ENCODE assay signal across 1 cellular context in the genomic region with DNA sequence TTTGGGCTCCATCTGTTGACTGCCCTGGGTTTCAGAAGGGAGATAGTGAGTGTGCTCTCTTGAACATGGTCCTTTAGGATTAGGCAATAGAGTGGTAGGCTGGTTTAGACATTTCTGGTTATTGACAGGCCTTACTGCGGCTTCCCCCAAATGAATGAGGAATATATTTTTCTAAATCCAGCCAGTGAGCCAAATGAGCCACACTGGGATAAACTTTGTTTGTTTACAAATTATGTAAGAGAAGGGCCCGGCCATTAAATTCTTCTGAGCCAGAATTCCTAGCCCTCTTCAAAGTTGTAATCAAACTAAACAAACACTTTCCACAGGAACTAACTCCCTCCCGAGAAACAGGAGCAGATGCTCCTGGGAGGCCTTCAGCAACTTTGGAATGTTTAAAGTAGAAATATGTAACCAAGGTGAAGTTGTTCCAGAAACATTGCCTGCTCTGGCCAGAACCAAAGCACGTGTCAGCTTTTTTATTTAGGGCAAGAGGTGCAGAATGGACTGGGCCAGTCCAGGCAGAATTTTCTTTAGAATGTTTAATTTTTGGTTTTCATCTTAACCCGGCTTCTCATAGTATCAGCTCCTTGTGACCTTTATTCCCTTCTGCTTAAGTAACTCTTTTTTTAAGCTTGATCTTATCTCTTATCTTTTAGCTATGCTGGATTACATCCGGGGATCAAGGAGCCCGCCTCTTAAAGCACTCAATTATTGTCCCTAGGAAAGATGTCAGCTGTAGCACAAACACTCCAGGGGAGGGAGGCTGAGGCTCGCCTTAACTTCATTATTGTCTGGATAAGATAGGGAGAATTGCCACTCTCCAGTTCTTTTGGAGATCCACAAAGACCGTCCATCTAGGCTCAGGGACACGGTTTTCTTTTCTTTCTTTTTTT.
TF ChIP-seq lines count a peak whose summit lies in the region.

No MANE protein-coding gene starts in this region.

TF ChIP-seq in HCT116, 20 proteins besides CTCF, POLR2A, EP300 and RAD21 (continued from another document):
- TF ChIP-seq CBX3 (IDR thresholded peaks at IDR 0.05; ENCODE audit: low read depth) (no peak), TCF7L2 (IDR thresholded peaks at IDR 0.05; ENCODE audit: borderline replicate concordance, extremely low read depth, insufficient read depth, insufficient read length) (no peak), SRF (IDR thresholded peaks at IDR 0.05; ENCODE audit: low read depth) (no peak), EZH2 (IDR thresholded peaks at IDR 0.05) (no peak), ELF1 (IDR thresholded peaks at IDR 0.05; ENCODE audit: borderline replicate concordance, low read depth) (no peak), POLR2AphosphoS5 (IDR thresholded peaks at IDR 0.05; ENCODE audit: low read depth, low read length) (no peak), SP1 (IDR thresholded peaks at IDR 0.05; ENCODE audit: low read depth) (no peak), JUND (IDR thresholded peaks at IDR 0.05) (no peak), YY1 (IDR thresholded peaks at IDR 0.05; ENCODE audit: extremely low read depth, insufficient replicate concordance, low read depth, low read length) (no peak), FOSL1 (IDR thresholded peaks at IDR 0.05; ENCODE audit: low read depth) (no peak), SIN3A (IDR thresholded peaks at IDR 0.05; ENCODE audit: low read depth) (no peak)
- TF ChIP-seq, protein P1, sequence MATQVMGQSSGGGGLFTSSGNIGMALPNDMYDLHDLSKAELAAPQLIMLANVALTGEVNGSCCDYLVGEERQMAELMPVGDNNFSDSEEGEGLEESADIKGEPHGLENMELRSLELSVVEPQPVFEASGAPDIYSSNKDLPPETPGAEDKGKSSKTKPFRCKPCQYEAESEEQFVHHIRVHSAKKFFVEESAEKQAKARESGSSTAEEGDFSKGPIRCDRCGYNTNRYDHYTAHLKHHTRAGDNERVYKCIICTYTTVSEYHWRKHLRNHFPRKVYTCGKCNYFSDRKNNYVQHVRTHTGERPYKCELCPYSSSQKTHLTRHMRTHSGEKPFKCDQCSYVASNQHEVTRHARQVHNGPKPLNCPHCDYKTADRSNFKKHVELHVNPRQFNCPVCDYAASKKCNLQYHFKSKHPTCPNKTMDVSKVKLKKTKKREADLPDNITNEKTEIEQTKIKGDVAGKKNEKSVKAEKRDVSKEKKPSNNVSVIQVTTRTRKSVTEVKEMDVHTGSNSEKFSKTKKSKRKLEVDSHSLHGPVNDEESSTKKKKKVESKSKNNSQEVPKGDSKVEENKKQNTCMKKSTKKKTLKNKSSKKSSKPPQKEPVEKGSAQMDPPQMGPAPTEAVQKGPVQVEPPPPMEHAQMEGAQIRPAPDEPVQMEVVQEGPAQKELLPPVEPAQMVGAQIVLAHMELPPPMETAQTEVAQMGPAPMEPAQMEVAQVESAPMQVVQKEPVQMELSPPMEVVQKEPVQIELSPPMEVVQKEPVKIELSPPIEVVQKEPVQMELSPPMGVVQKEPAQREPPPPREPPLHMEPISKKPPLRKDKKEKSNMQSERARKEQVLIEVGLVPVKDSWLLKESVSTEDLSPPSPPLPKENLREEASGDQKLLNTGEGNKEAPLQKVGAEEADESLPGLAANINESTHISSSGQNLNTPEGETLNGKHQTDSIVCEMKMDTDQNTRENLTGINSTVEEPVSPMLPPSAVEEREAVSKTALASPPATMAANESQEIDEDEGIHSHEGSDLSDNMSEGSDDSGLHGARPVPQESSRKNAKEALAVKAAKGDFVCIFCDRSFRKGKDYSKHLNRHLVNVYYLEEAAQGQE (IDR thresholded peaks at IDR 0.05; ENCODE audit: low read depth), result no peak
- TF ChIP-seq, protein P2, sequence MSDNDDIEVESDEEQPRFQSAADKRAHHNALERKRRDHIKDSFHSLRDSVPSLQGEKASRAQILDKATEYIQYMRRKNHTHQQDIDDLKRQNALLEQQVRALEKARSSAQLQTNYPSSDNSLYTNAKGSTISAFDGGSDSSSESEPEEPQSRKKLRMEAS (IDR thresholded peaks at IDR 0.05), result no peak
